ENCODE assay signal across 2 cellular contexts in the genomic region with DNA sequence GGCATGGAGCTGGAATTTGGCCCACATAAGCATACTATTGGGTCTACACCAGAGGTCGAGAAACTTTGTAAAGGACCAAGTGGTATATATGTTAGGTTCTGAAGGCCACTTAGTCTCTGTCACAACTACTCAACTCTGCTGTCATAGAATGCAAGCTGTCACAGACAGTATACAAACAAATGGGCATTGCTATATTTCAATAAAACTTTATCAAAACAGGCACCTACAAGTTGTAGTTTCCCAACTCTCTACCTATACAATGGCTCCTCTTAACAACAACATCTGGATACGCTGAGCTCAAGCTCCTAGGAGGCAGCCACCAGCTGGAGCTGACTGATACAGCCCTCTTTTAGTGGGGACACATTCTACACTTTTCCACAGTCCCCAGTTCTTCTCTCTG.
TF ChIP-seq lines count a peak whose summit lies in the region.

No MANE protein-coding gene starts in this region.

TF ChIP-seq in IMR-90, 13 proteins besides CTCF, POLR2A, EP300 and RAD21:
- TF ChIP-seq RFX5 (IDR thresholded peaks at IDR 0.05; ENCODE audit: low read depth, low read length): no peak
- no peak for TF ChIP-seq MAZ (IDR thresholded peaks at IDR 0.05; ENCODE audit: borderline replicate concordance, low read depth, low read length)
- TF ChIP-seq CHD1 (IDR thresholded peaks at IDR 0.05; ENCODE audit: low read depth, low read length): no peak
- TF ChIP-seq MXI1 (IDR thresholded peaks at IDR 0.05; ENCODE audit: borderline replicate concordance, low read depth, low read length): no peak
- no peak for TF ChIP-seq FOS (IDR thresholded peaks at IDR 0.05; ENCODE audit: low read depth, low read length)
- no peak for TF ChIP-seq RCOR1 (IDR thresholded peaks at IDR 0.05; ENCODE audit: insufficient replicate concordance, low read length)
- TF ChIP-seq CEBPB (IDR thresholded peaks at IDR 0.05; ENCODE audit: low read depth, low read length): no peak
- TF ChIP-seq USF2 (IDR thresholded peaks at IDR 0.05; ENCODE audit: low read depth, low read length): no peak
TF ChIP-seq in IMR-90: peak in this region for 0.

TF ChIP-seq in GM12891, 5 proteins besides CTCF, POLR2A, EP300 and RAD21:
- TF ChIP-seq POLR2AphosphoS5 (IDR thresholded peaks at IDR 0.05; ENCODE audit: low read depth, low read length): no peak
- no peak for TF ChIP-seq POU2F2 (IDR thresholded peaks at IDR 0.05; ENCODE audit: low read depth, low read length)
- TF ChIP-seq TAF1 (IDR thresholded peaks at IDR 0.05; ENCODE audit: low read depth, low read length): no peak
- no peak for TF ChIP-seq PAX5 (IDR thresholded peaks at IDR 0.05; ENCODE audit: insufficient read depth, low read length, severe bottlenecking)
- TF ChIP-seq SPI1 (IDR thresholded peaks at IDR 0.05; ENCODE audit: low read depth, low read length): no peak
